Comparison of ENCODE assay signal across 18 cellular contexts in genomic region chr3:18190646-18191045, GRCh38.
"Had no signal": no experiment of that assay in that cellular context is flagged by ENCODE, and none has a peak within 500 bp of the region (broad histone marks: within the 10 kb centered on the region; RNA-seq: fewer than 3 reads in every experiment).

No MANE protein-coding gene starts in this region.

- ATAC-seq: activated naive CD4-positive, alpha-beta T cell treated with anti-CD3 and anti-CD28 coated beads, Interleukin-2, amount 50 U/mL, for 72 hours; heart right ventricle; naive thymus-derived CD8-positive, alpha-beta T cell; psoas muscle; right lobe of liver; stimulated activated effector memory CD8-positive, alpha-beta T cell treated with anti-CD3 and anti-CD28 coated beads, Interleukin-12 subunit alpha, Interleukin-12 subunit beta, amount 100 ng/mL, for 72 hours had no signal

- H3K9me3 ChIP-seq: ovary, psoas muscle, right lobe of liver, testis, upper lobe of left lung had no signal

- H3K4me1 ChIP-seq: heart right ventricle, psoas muscle, right lobe of liver, testis, upper lobe of left lung had no signal

- H3K36me3 Mint-ChIP-seq: activated naive CD4-positive, alpha-beta T cell treated with anti-CD3 and anti-CD28 coated beads, Interleukin-2, amount 50 U/mL, for 72 hours; naive thymus-derived CD8-positive, alpha-beta T cell; stimulated activated effector memory CD8-positive, alpha-beta T cell treated with anti-CD3 and anti-CD28 coated beads, Interleukin-12 subunit alpha, Interleukin-12 subunit beta, amount 100 ng/mL, for 72 hours had no signal

- H3K4me3 Mint-ChIP-seq: central memory CD8-positive, alpha-beta T cell; naive thymus-derived CD8-positive, alpha-beta T cell; stimulated activated effector memory CD8-positive, alpha-beta T cell treated with anti-CD3 and anti-CD28 coated beads, Interleukin-12 subunit alpha, Interleukin-12 subunit beta, amount 100 ng/mL, for 72 hours; T-helper 1 cell treated with Interleukin-12 subunit alpha and Interleukin-12 subunit beta and Interleukin-4 antibody, amounts not matched to agents 30 μg/mL and 1 μg/mL, for 36 hours had no signal

- H3K27ac ChIP-seq: coronary artery, heart right ventricle, ovary, psoas muscle, right lobe of liver, testis, upper lobe of left lung had no signal

- DNase-seq: activated CD4-positive, CD25-positive, alpha-beta regulatory T cell treated with anti-CD3 and anti-CD28 coated beads, Interleukin-2, amount 50 U/mL, for 72 hours; activated gamma-delta T cell treated with Interleukin-2 at 50 U/mL for 16 hours; erythroblast; heart right ventricle; kidney glomerular epithelial cell; mesenchymal stem cell; naive thymus-derived CD8-positive, alpha-beta T cell; ovary; psoas muscle; right lobe of liver; stimulated activated CD4-positive, alpha-beta T cell treated with anti-CD3 and anti-CD28 coated beads, Interleukin-4, amount 100 ng/mL, for 24 hours; testis; upper lobe of left lung had no signal

- H3K36me3 ChIP-seq: heart right ventricle, ovary, right lobe of liver, upper lobe of left lung had no signal

- H3K27ac Mint-ChIP-seq: activated naive CD4-positive, alpha-beta T cell treated with anti-CD3 and anti-CD28 coated beads, Interleukin-2, amount 50 U/mL, for 72 hours; naive thymus-derived CD8-positive, alpha-beta T cell; stimulated activated effector memory CD8-positive, alpha-beta T cell treated with anti-CD3 and anti-CD28 coated beads, Interleukin-12 subunit alpha, Interleukin-12 subunit beta, amount 100 ng/mL, for 72 hours; T-helper 1 cell treated with Interleukin-12 subunit alpha and Interleukin-12 subunit beta and Interleukin-4 antibody, amounts not matched to agents 30 μg/mL and 1 μg/mL, for 36 hours had no signal

- H3K9me3 Mint-ChIP-seq: stimulated activated effector memory CD8-positive, alpha-beta T cell treated with anti-CD3 and anti-CD28 coated beads, Interleukin-12 subunit alpha, Interleukin-12 subunit beta, amount 100 ng/mL, for 72 hours; T-helper 1 cell treated with Interleukin-12 subunit alpha and Interleukin-12 subunit beta and Interleukin-4 antibody, amounts not matched to agents 30 μg/mL and 1 μg/mL, for 36 hours had no signal

- H3K4me1 Mint-ChIP-seq: central memory CD8-positive, alpha-beta T cell; naive thymus-derived CD8-positive, alpha-beta T cell; stimulated activated effector memory CD8-positive, alpha-beta T cell treated with anti-CD3 and anti-CD28 coated beads, Interleukin-12 subunit alpha, Interleukin-12 subunit beta, amount 100 ng/mL, for 72 hours had no signal

- H3K27me3 ChIP-seq: heart right ventricle, ovary, right lobe of liver, testis, upper lobe of left lung had no signal

- H3K4me3 ChIP-seq: coronary artery, heart right ventricle, ovary, psoas muscle, right lobe of liver, testis, upper lobe of left lung had no signal
